1 cellular context compared by ENCODE assay signal in genomic region chr2:218216336-218216673, GRCh38.
TF ChIP-seq lines count a peak whose summit lies in the region.

No MANE protein-coding gene starts in this region.

TF ChIP-seq in IMR-90, 13 proteins besides CTCF, POLR2A, EP300 and RAD21 (continued from another document):
- no peak for TF ChIP-seq ELK1 (IDR thresholded peaks at IDR 0.05; ENCODE audit: borderline replicate concordance, low read depth, low read length)
- no peak for TF ChIP-seq CEBPB (IDR thresholded peaks at IDR 0.05; ENCODE audit: low read depth, low read length)
- no peak for TF ChIP-seq MXI1 (IDR thresholded peaks at IDR 0.05; ENCODE audit: borderline replicate concordance, low read depth, low read length)
